20 cellular contexts compared by ENCODE assay signal in the genomic region with DNA sequence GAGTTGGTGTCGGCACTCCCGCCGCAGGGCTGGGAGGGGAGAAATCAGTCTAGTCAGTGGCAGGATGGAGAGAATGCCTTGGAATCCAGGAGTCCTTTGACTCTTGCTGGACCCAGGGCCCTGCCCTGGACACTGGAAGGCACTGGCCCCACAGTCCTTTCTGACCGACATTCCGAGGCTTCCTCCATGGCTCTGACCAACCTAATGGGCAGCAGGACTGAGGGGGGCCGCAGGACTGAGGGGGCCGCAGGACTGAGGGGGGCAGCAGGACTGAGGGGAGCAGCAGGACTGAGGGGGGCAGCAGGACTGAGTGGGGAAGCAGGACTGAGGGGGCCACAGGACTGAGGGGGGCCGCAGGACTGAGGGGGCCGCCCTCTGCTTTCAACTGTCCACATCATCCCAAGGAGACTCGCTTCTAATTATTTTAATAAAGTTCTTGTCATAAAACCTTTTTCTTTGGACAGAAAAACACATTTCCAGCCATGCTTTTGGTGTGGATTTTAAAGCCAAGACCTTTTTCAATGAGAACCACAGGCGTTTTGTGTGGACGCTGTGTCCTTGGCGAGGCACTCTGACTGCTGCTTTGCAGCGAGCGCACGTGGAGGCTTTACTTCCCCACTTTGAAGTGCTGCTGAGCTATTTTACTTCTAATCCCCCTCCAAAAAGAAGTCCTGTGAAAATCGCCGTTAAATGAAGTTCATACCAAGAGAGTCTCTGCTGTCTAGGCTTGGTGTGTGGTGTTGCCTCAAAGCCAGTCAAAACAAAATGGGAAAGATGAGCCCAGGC.
DNase-seq lines count a peak whose midpoint lies in the region; ATAC-seq and TF ChIP-seq lines count a peak whose summit lies in the region.
"Had no signal": no experiment of that assay in that cellular context is flagged by ENCODE, and none has a peak within 500 bp of the region (broad histone marks: within the 10 kb centered on the region; RNA-seq: fewer than 3 reads in every experiment).

No MANE protein-coding gene starts in this region.

- no peaks in the 10 kb centered on the region for H3K36me3 ChIP-seq in testis (ENCODE audit: low read depth, missing control alignments)
- H3K36me3 ChIP-seq in suprapubic skin, result peaks cover 70% of the 10 kb centered on the region

- ATAC-seq in left ventricle myocardium superior (peak; percentile 7), left cardiac atrium (no peak)
- ATAC-seq: HepG2 had no signal

- no peaks in the 10 kb centered on the region for H3K9me3 ChIP-seq in testis
- no peaks in the 10 kb centered on the region for H3K9me3 ChIP-seq in suprapubic skin
- H3K9me3 ChIP-seq: BE2C had no signal

- H3K36me3 Mint-ChIP-seq in mesothelial cell of epicardium (peaks cover 23% of the 10 kb centered on the region), progenitor cell of endocrine pancreas (ENCODE audit: insufficient read depth) (peaks cover 15% of the 10 kb centered on the region)

- H3K9me3 Mint-ChIP-seq in mesothelial cell of epicardium (no peaks in the 10 kb centered on the region), progenitor cell of endocrine pancreas (ENCODE audit: low read depth) (no peaks in the 10 kb centered on the region)
- H3K9me3 Mint-ChIP-seq: CD8-positive, alpha-beta memory T cell; IgD-negative memory B cell had no signal

- H3K4me3 Mint-ChIP-seq in mesothelial cell of epicardium (no peak overlapping the region), progenitor cell of endocrine pancreas (ENCODE audit: low read depth) (no peak overlapping the region)
- H3K4me3 Mint-ChIP-seq: CD4-positive, CD25-positive, alpha-beta regulatory T cell; CD8-positive, alpha-beta memory T cell; H9; IgD-negative memory B cell had no signal

- 75 to 81% methylated on average over 14 to 18 of the region's 18 CpGs for WGBS in testis, 2 donors
- WGBS in suprapubic skin, result 96% methylated on average over 14 of the region's 18 CpGs

- intact Hi-C loops in left ventricle myocardium superior (cut with micrococcal nuclease) (no loop called here), left cardiac atrium (cut with DNase I) (no loop called here), testis (cut with DNase I; ENCODE audit: low total_unique reads) (no loop called here)

- no peak overlapping the region for H3K27ac ChIP-seq in testis
- no peak overlapping the region for H3K27ac ChIP-seq in suprapubic skin

- H3K27me3 Mint-ChIP-seq in mesothelial cell of epicardium (ENCODE audit: low read depth) (no peaks in the 10 kb centered on the region), progenitor cell of endocrine pancreas (no peaks in the 10 kb centered on the region)
- H3K27me3 Mint-ChIP-seq: CD4-positive, CD25-positive, alpha-beta regulatory T cell; CD8-positive, alpha-beta memory T cell; IgD-negative memory B cell had no signal

- TF ChIP-seq EP300 in suprapubic skin (IDR thresholded peaks at IDR 0.05), result no peak

- DNase-seq in left ventricle myocardium superior (no peak), left cardiac atrium (no peak), mesothelial cell of epicardium (ENCODE audit: low spot score in 2 of 2, unreplicated experiment in 2 of 2) (no peak), progenitor cell of endocrine pancreas (ENCODE audit: low spot score, unreplicated experiment) (no peak), testis (peak; percentile 60), suprapubic skin (ENCODE audit: low spot score in 2 of 2) (no peak), NCI-H345 (lab: John Stamatoyannopoulos, UW) (no peak), NCI-H2107 (lab: John Stamatoyannopoulos, UW) (no peak)
- DNase-seq: BE2C; C1 segment of cervical spinal cord; CD4-positive, CD25-positive, alpha-beta regulatory T cell; CD8-positive, alpha-beta memory T cell; COR-L47; DMS 273 treated with DMSO at 0.1 percent for 48 hours; DMS53; DND-41; EL; H9 had no signal

- H3K27ac Mint-ChIP-seq in mesothelial cell of epicardium (peak overlapping the region; percentile 56), progenitor cell of endocrine pancreas (peak overlapping the region; percentile 33)
- H3K27ac Mint-ChIP-seq: H9 had no signal

- TF ChIP-seq POLR2A in testis (IDR thresholded peaks at IDR 0.05) (no peak), suprapubic skin (IDR thresholded peaks at IDR 0.05) (no peak)

- no peaks in the 10 kb centered on the region for H3K27me3 ChIP-seq in testis
- H3K27me3 ChIP-seq in suprapubic skin, result no peaks in the 10 kb centered on the region
- H3K27me3 ChIP-seq: BE2C had no signal

- TF ChIP-seq CTCF in mesothelial cell of epicardium (IDR thresholded peaks at IDR 0.05; ENCODE audit: unreplicated experiment) (no peak), progenitor cell of endocrine pancreas (IDR thresholded peaks at IDR 0.05; ENCODE audit: unreplicated experiment) (no peak), testis (IDR thresholded peaks at IDR 0.05) (no peak), suprapubic skin (IDR thresholded peaks at IDR 0.05) (no peak)

- H3K4me1 ChIP-seq in testis, result no peaks in the 10 kb centered on the region
- no peaks in the 10 kb centered on the region for H3K4me1 ChIP-seq in suprapubic skin
- H3K4me1 ChIP-seq: BE2C had no signal

- H3K4me3 ChIP-seq in testis, result no peak overlapping the region
- H3K4me3 ChIP-seq in suprapubic skin, result no peak overlapping the region

- peaks cover 27% of the 10 kb centered on the region for H3K4me1 Mint-ChIP-seq in mesothelial cell of epicardium
- no peaks in the 10 kb centered on the region for H3K4me1 Mint-ChIP-seq in progenitor cell of endocrine pancreas (ENCODE audit: low read depth)
- H3K4me1 Mint-ChIP-seq: CD4-positive, CD25-positive, alpha-beta regulatory T cell; H9; IgD-negative memory B cell had no signal
